Comparison of ENCODE assay signal across 18 cellular contexts in the genomic region with DNA sequence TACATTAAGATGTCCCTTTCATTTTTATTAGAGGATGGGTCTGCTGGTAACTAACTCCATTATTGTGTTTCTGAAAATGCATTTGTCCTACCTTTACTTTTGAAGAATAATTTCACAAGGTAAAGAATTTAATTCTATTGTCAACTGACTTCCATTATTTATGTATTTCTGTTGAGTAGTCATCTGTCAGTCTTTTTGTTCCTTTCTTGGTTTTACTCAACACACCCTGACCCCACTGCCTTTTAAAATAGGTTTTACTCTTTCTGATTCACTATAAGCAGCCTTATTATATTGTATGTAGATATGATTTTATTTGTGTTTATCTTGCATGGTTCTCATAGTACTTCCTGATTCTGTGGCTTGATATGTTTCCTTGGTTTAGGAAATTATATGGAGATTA.
DNase-seq lines count a peak whose midpoint lies in the region; ATAC-seq, FAIRE-seq and TF ChIP-seq lines count a peak whose summit lies in the region.
"Had no signal": no experiment of that assay in that cellular context is flagged by ENCODE, and none has a peak within 500 bp of the region (broad histone marks: within the 10 kb centered on the region; RNA-seq: fewer than 3 reads in every experiment).

No MANE protein-coding gene starts in this region.

- H3K4me1 Mint-ChIP-seq in WTC11 (peaks cover 18% of the 10 kb centered on the region), progenitor cell of endocrine pancreas (ENCODE audit: low read depth) (peaks cover 24% of the 10 kb centered on the region)
- no peaks in the 10 kb centered on the region for H3K4me1 Mint-ChIP-seq in activated naive CD4-positive, alpha-beta T cell treated with anti-CD3 and anti-CD28 coated beads for 36 hours (ENCODE audit: low read depth)
- H3K4me1 Mint-ChIP-seq: B cell had no signal

- H3K27ac Mint-ChIP-seq in WTC11 (no peak overlapping the region), progenitor cell of endocrine pancreas (no peak overlapping the region)
- H3K27ac Mint-ChIP-seq in activated naive CD4-positive, alpha-beta T cell treated with anti-CD3 and anti-CD28 coated beads for 36 hours: no peak overlapping the region
- H3K27ac Mint-ChIP-seq: B cell; CD8-positive, alpha-beta T cell; GM23338 had no signal

- H3K4me3 Mint-ChIP-seq in WTC11 (no peak overlapping the region), progenitor cell of endocrine pancreas (ENCODE audit: low read depth) (no peak overlapping the region)
- H3K4me3 Mint-ChIP-seq in activated naive CD4-positive, alpha-beta T cell treated with anti-CD3 and anti-CD28 coated beads for 36 hours: no peak overlapping the region
- H3K4me3 Mint-ChIP-seq: B cell; CD8-positive, alpha-beta T cell; GM23338 had no signal

- POLR2A ChIA-PET in HEK293 (lab: Yijun Ruan, JAX) (no interaction called here), WTC11 (lab: Charles Lee) (no interaction called here)

- DNase-seq in D721Med (ENCODE audit: insufficient read length, low spot score): no peak
- no peak for DNase-seq in WTC11 (ENCODE audit: low spot score)
- no peak for DNase-seq in activated naive CD4-positive, alpha-beta T cell treated with anti-CD3 and anti-CD28 coated beads for 36 hours
- no peak for DNase-seq in NCI-H1436 (lab: John Stamatoyannopoulos, UW)
- DNase-seq in progenitor cell of endocrine pancreas (ENCODE audit: low spot score, unreplicated experiment): no peak
- DNase-seq: Calu3; CD8-positive, alpha-beta T cell; DMS 273 treated with DMSO at 0.1 percent for 48 hours; DMS53; HCEC 1CT had no signal

- H3K36me3 ChIP-seq in HEK293 (ENCODE audit: control insufficient read depth in 2 of 2, insufficient read depth in 1 of 2, low read length in 2 of 2): no peaks in the 10 kb centered on the region
- H3K36me3 ChIP-seq: BLaER1 treated with 17β-estradiol and CSF1 and Interleukin-3, amounts not matched to agents 10 nM and 100 nM had no signal

- H3K4me3 ChIP-seq in HEK293 (ENCODE audit: low read depth, low read length): no peak overlapping the region
- H3K4me3 ChIP-seq: BLaER1 treated with 17β-estradiol and CSF1 and Interleukin-3, amounts not matched to agents 10 nM and 100 nM; GM23338 had no signal

- peaks cover 7% of the 10 kb centered on the region; the same call in 1 of the 2 replicates for H3K36me3 Mint-ChIP-seq in WTC11
- no peaks in the 10 kb centered on the region for H3K36me3 Mint-ChIP-seq in activated naive CD4-positive, alpha-beta T cell treated with anti-CD3 and anti-CD28 coated beads for 36 hours (ENCODE audit: low read depth)
- peaks cover 7% of the 10 kb centered on the region for H3K36me3 Mint-ChIP-seq in progenitor cell of endocrine pancreas (ENCODE audit: insufficient read depth)
- H3K36me3 Mint-ChIP-seq: CD8-positive, alpha-beta T cell had no signal

- H3K4me1 ChIP-seq in HEK293 (ENCODE audit: control insufficient read depth, insufficient read depth, low read length): no peaks in the 10 kb centered on the region; the same call in 1 of the 2 replicates
- H3K4me1 ChIP-seq: BLaER1 treated with 17β-estradiol and CSF1 and Interleukin-3, amounts not matched to agents 10 nM and 100 nM had no signal

- CTCF ChIA-PET in HEK293 (lab: Yijun Ruan, JAX) (no interaction called here), WTC11 (lab: Charles Lee) (no interaction called here)
- CTCF ChIA-PET in activated naive CD4-positive, alpha-beta T cell treated with anti-CD3 and anti-CD28 coated beads for 36 hours (lab: Charles Lee): no interaction called here

- FAIRE-seq in D721Med (lab: Jason Lieb, UNC): peak; percentile 38
- FAIRE-seq: GM12891, GM19239, H54 had no signal

- no peaks in the 10 kb centered on the region for H3K9me3 ChIP-seq in HEK293 (ENCODE audit: control insufficient read depth, insufficient read depth, low read depth, low read length)
- H3K9me3 ChIP-seq: BLaER1 treated with 17β-estradiol and CSF1 and Interleukin-3, amounts not matched to agents 10 nM and 100 nM had no signal

- ATAC-seq in WTC11 (no peak), GM19463 (IDR thresholded peaks at IDR 0.05; ENCODE audit: unreplicated experiment) (no peak)
- ATAC-seq: CD8-positive, alpha-beta T cell; GM23338 had no signal

- intact Hi-C loops in activated naive CD4-positive, alpha-beta T cell treated with anti-CD3 and anti-CD28 coated beads for 36 hours (cut with micrococcal nuclease): no loop called here

- TF ChIP-seq CTCF in D721Med (IDR thresholded peaks at IDR 0.05; ENCODE audit: insufficient read depth, missing control alignments): no peak
- TF ChIP-seq CTCF in HEK293 (tag by site-specific recombination; IDR thresholded peaks at IDR 0.05): no peak
- TF ChIP-seq CTCF in WTC11 (IDR thresholded peaks at IDR 0.05): no peak
- no peak for TF ChIP-seq CTCF in progenitor cell of endocrine pancreas (IDR thresholded peaks at IDR 0.05; ENCODE audit: unreplicated experiment)

- H3K27me3 Mint-ChIP-seq in WTC11 (ENCODE audit: low read depth) (no peaks in the 10 kb centered on the region), progenitor cell of endocrine pancreas (no peaks in the 10 kb centered on the region)
- H3K27me3 Mint-ChIP-seq in activated naive CD4-positive, alpha-beta T cell treated with anti-CD3 and anti-CD28 coated beads for 36 hours (ENCODE audit: low read depth): peaks cover 12% of the 10 kb centered on the region

- peaks cover 13% of the 10 kb centered on the region for H3K9me3 Mint-ChIP-seq in WTC11
- H3K9me3 Mint-ChIP-seq in activated naive CD4-positive, alpha-beta T cell treated with anti-CD3 and anti-CD28 coated beads for 36 hours: peaks cover 8% of the 10 kb centered on the region
- peaks cover 15% of the 10 kb centered on the region for H3K9me3 Mint-ChIP-seq in progenitor cell of endocrine pancreas (ENCODE audit: low read depth)

- no peak overlapping the region for H3K27ac ChIP-seq in HEK293 (ENCODE audit: extremely low read depth, low read depth, low read length)
- H3K27ac ChIP-seq: BLaER1 treated with 17β-estradiol and CSF1 and Interleukin-3, amounts not matched to agents 10 nM and 100 nM had no signal

TF ChIP-seq in HEK293, 187 proteins besides CTCF, POLR2A, EP300 and RAD21:
- no peak for TF ChIP-seq ZNF658 (tag by site-specific recombination; IDR thresholded peaks at IDR 0.05)
- TF ChIP-seq SETDB1 (IDR thresholded peaks at IDR 0.05; ENCODE audit: insufficient read length, low read length): peak; percentile 85
- no peak for TF ChIP-seq ZNF24 (tag by site-specific recombination; IDR thresholded peaks at IDR 0.05)
- no peak for TF ChIP-seq GLIS1 (tag by site-specific recombination; IDR thresholded peaks at IDR 0.05)
- no peak for TF ChIP-seq ZNF394 (tag by site-specific recombination; IDR thresholded peaks at IDR 0.05; ENCODE audit: borderline replicate concordance)

TF ChIP-seq in WTC11, 78 proteins besides CTCF, POLR2A, EP300 and RAD21:
- TF ChIP-seq CBFB (CRISPR knock-in tag; IDR thresholded peaks at IDR 0.05; ENCODE audit: low read depth) (no peak), ZNF416 (CRISPR knock-in tag; IDR thresholded peaks at IDR 0.05) (no peak), ZNF317 (CRISPR knock-in tag; IDR thresholded peaks at IDR 0.05; ENCODE audit: borderline replicate concordance, low read depth) (peak; percentile 87), IRF2 (CRISPR knock-in tag; IDR thresholded peaks at IDR 0.05; ENCODE audit: borderline replicate concordance, low read depth) (no peak)
